8 cellular contexts compared by ENCODE assay signal in the genomic region with DNA sequence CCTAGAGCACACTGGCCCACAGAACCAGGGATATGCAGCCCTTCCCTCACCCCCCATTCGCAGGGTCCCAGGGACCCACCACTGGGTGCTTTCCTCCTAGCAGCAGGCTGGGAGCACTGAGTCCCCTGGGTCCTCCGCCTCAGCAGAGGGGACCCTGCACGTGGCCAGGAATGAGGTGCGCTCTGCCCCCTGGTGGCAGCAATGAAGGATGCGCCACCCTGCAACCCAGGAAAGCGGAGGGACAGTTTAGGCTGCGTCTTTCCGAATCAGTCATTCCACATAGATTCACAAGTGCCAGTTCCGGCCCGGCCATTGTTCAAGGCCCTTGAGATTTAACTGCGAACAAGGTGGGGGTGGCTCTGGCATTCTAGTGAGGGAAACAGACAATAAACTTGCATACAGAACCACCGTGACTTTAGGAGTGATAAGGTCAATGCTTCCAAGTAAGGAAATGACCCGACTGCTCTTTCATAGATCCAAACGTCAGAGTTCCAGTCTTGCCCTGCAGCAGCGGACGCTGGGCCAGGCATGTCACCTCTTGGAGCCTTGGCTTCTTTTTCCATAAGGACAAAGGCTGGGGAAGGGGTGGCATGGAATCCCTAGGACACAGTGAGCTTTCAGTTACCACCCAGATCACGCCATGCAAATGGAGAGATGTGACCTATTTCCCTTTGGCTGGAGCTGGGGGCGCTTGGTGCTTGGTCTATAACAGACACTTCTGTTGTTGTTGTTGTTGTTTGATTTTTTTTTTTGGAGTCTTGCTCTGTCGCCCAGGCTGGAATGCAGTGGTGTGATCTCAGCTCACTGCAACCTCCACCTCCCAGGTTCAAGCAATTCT.
A peak's percentile ranks its signal among the peaks of the same experiment; 100 is the strongest.
DNase-seq lines count a peak whose midpoint lies in the region; ATAC-seq lines count a peak whose summit lies in the region.

No MANE protein-coding gene starts in this region.

- no peak overlapping the region for H3K27ac Mint-ChIP-seq in memory B cell

- peak; percentile 85 for DNase-seq in EH (ENCODE audit: low read depth)
- DNase-seq in NCI-H69 (lab: John Stamatoyannopoulos, UW) = peak; percentile 84
- peak; percentile 78 to 80 for DNase-seq in activated CD4-positive, alpha-beta T cell treated with anti-CD3 and anti-CD28 coated beads, Interleukin-2, amount 50 U/mL, for 24 hours (ENCODE audit: low read depth in 1 of 2, low spot score in 1 of 2)
- peak; percentile 90 for DNase-seq in ecto neural progenitor cell (ENCODE audit: low spot score)
- DNase-seq in memory B cell (ENCODE audit: low spot score in 2 of 2) = peak; percentile 81 to 83
- peak; percentile 64 for DNase-seq in stimulated activated CD8-positive, alpha-beta memory T cell treated with anti-CD3 and anti-CD28 coated beads, Interleukin-12 subunit alpha, Interleukin-12 subunit beta, amount 100 ng/mL, for 4 hours (ENCODE audit: low read depth)

- H3K4me3 Mint-ChIP-seq in memory B cell = peak overlapping the region; percentile 53

- no peaks in the 10 kb centered on the region for H3K36me3 Mint-ChIP-seq in memory B cell

- peak; percentile 61 for ATAC-seq in HG03159 (IDR thresholded peaks at IDR 0.05; ENCODE audit: unreplicated experiment)
- peak; percentile 99 for ATAC-seq in memory B cell (ENCODE audit: low read depth)
- no peak for ATAC-seq in HG02938 (IDR thresholded peaks at IDR 0.05; ENCODE audit: unreplicated experiment)

- H3K9me3 Mint-ChIP-seq in memory B cell = no peaks in the 10 kb centered on the region

- peaks cover 4% of the 10 kb centered on the region for H3K27me3 Mint-ChIP-seq in memory B cell

- peaks cover 17% of the 10 kb centered on the region for H3K4me1 Mint-ChIP-seq in memory B cell
